In the genomic region with DNA sequence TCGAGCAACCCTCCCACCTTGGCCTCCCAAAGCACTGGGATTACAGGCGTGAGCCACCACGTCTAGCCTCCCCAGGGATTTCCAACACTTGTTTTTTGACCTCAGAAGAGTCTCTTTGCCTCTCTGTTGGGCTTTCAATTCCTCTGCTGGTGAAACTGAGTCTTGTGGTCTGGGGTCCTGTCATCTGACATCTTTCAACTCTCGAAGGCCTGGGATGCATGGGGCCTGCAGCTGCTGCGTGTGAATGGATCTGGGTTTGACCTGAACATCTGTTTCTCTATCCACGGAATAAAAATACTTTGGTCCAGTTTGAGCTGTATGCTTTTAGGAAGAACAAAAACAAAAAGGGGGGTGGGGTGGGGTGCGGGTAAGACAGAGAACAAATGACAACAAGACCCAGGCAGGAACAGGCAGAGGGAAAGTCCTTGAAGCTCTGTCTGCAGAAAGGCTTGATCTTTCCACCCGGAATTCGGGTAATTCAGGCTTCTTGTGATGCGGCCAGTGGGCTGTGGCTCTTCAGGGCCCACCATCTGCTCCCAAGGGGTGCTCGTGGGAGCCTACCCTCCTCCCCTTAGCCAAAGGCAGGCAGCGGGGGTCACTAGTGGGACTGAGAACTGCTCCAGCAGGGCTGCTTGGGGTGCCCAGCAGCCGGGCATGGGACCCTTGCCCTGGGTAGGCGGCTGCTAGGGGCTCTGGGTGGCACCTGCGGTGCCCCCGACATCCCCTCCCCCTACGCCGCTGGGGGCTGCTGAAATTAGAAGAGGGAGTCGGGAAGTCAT, we compare ENCODE assay signal across 3 cellular contexts.
TF ChIP-seq lines count a peak whose summit lies in the region.

No MANE protein-coding gene starts in this region.

TF ChIP-seq in SK-N-SH, 30 proteins besides CTCF, POLR2A, EP300 and RAD21 (continued from another document):
- no peak for TF ChIP-seq ZBTB33 (IDR thresholded peaks at IDR 0.05; ENCODE audit: borderline replicate concordance, low read depth)

TF ChIP-seq in SK-N-SH treated with all-trans-retinoic acid at 6 μM for 48 hours, 23 proteins besides CTCF, POLR2A, EP300 and RAD21 (continued from another document):
- TF ChIP-seq, protein P1, sequence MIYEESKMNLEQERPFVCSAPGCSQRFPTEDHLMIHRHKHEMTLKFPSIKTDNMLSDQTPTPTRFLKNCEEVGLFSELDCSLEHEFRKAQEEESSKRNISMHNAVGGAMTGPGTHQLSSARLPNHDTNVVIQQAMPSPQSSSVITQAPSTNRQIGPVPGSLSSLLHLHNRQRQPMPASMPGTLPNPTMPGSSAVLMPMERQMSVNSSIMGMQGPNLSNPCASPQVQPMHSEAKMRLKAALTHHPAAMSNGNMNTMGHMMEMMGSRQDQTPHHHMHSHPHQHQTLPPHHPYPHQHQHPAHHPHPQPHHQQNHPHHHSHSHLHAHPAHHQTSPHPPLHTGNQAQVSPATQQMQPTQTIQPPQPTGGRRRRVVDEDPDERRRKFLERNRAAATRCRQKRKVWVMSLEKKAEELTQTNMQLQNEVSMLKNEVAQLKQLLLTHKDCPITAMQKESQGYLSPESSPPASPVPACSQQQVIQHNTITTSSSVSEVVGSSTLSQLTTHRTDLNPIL (CRISPR knock-in tag; IDR thresholded peaks at IDR 0.05; ENCODE audit: low read depth) = no peak
- TF ChIP-seq GLIS3 (CRISPR knock-in tag; IDR thresholded peaks at IDR 0.05) (no peak), ZFP3 (CRISPR knock-in tag; IDR thresholded peaks at IDR 0.05) (no peak), RARB (CRISPR knock-in tag; IDR thresholded peaks at IDR 0.05) (no peak), BACH2 (CRISPR knock-in tag; IDR thresholded peaks at IDR 0.05; ENCODE audit: borderline replicate concordance) (no peak), ZFP30 (CRISPR knock-in tag; IDR thresholded peaks at IDR 0.05) (no peak), PATZ1 (CRISPR knock-in tag; IDR thresholded peaks at IDR 0.05; ENCODE audit: borderline replicate concordance) (no peak), PPARA (CRISPR knock-in tag; IDR thresholded peaks at IDR 0.05; ENCODE audit: borderline replicate concordance) (no peak), ZNF70 (CRISPR knock-in tag; IDR thresholded peaks at IDR 0.05) (no peak), TSHZ2 (CRISPR knock-in tag; IDR thresholded peaks at IDR 0.05) (no peak), ESRRG (CRISPR knock-in tag; IDR thresholded peaks at IDR 0.05) (no peak), SNAI2 (CRISPR knock-in tag; IDR thresholded peaks at IDR 0.05) (no peak), ZNF8 (CRISPR knock-in tag; IDR thresholded peaks at IDR 0.05) (no peak)

TF ChIP-seq in endothelial cell of umbilical vein, 7 proteins besides CTCF, POLR2A, EP300 and RAD21 (continued from another document):
- no peak for TF ChIP-seq POLR2AphosphoS5 (IDR thresholded peaks at IDR 0.05; ENCODE audit: insufficient read depth, low read depth, low read length)
- TF ChIP-seq GATA2 (IDR thresholded peaks at IDR 0.05; ENCODE audit: insufficient read depth, insufficient read length, low read depth, low read length) = no peak
- TF ChIP-seq MYC (IDR thresholded peaks at IDR 0.05; ENCODE audit: low read depth, low read length) = no peak
